1 cellular context compared by ENCODE assay signal in the genomic region with DNA sequence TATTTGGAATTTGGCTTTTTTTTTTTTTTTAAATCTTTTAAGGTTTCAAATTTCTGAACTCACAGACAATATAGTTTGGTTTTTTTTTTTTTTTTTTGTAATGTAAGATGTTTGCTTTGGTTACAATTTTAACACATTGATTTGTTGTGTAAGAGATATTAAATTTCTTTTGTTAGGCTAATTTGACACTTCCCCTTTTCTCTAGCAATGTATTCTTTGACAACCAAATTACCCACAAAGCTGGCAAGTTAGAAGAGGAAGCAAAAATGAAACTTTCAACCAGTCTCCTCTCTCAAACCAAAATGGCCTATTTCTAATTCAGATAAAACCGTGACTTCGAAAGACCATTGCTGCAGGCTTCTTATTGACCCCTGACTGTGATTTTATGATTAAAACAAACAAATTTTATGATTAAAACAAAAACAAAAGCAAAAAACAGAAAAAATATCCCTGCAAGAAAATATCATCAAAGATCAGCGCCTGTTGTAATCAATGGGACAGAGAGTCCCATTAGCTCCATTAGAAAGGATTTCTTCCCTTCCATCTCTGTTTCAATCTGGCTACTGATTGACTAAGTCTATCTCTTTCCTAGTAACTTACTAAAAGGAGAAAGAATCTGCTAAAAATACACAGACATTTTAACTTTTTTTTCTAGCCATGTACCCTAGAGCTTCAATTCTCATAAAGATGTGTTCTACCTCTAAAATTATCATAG.
TF ChIP-seq lines count a peak whose summit lies in the region.

No MANE protein-coding gene starts in this region.

TF ChIP-seq in GM23338, 12 proteins besides CTCF, POLR2A, EP300 and RAD21 (continued from another document):
- TF ChIP-seq, protein P1, sequence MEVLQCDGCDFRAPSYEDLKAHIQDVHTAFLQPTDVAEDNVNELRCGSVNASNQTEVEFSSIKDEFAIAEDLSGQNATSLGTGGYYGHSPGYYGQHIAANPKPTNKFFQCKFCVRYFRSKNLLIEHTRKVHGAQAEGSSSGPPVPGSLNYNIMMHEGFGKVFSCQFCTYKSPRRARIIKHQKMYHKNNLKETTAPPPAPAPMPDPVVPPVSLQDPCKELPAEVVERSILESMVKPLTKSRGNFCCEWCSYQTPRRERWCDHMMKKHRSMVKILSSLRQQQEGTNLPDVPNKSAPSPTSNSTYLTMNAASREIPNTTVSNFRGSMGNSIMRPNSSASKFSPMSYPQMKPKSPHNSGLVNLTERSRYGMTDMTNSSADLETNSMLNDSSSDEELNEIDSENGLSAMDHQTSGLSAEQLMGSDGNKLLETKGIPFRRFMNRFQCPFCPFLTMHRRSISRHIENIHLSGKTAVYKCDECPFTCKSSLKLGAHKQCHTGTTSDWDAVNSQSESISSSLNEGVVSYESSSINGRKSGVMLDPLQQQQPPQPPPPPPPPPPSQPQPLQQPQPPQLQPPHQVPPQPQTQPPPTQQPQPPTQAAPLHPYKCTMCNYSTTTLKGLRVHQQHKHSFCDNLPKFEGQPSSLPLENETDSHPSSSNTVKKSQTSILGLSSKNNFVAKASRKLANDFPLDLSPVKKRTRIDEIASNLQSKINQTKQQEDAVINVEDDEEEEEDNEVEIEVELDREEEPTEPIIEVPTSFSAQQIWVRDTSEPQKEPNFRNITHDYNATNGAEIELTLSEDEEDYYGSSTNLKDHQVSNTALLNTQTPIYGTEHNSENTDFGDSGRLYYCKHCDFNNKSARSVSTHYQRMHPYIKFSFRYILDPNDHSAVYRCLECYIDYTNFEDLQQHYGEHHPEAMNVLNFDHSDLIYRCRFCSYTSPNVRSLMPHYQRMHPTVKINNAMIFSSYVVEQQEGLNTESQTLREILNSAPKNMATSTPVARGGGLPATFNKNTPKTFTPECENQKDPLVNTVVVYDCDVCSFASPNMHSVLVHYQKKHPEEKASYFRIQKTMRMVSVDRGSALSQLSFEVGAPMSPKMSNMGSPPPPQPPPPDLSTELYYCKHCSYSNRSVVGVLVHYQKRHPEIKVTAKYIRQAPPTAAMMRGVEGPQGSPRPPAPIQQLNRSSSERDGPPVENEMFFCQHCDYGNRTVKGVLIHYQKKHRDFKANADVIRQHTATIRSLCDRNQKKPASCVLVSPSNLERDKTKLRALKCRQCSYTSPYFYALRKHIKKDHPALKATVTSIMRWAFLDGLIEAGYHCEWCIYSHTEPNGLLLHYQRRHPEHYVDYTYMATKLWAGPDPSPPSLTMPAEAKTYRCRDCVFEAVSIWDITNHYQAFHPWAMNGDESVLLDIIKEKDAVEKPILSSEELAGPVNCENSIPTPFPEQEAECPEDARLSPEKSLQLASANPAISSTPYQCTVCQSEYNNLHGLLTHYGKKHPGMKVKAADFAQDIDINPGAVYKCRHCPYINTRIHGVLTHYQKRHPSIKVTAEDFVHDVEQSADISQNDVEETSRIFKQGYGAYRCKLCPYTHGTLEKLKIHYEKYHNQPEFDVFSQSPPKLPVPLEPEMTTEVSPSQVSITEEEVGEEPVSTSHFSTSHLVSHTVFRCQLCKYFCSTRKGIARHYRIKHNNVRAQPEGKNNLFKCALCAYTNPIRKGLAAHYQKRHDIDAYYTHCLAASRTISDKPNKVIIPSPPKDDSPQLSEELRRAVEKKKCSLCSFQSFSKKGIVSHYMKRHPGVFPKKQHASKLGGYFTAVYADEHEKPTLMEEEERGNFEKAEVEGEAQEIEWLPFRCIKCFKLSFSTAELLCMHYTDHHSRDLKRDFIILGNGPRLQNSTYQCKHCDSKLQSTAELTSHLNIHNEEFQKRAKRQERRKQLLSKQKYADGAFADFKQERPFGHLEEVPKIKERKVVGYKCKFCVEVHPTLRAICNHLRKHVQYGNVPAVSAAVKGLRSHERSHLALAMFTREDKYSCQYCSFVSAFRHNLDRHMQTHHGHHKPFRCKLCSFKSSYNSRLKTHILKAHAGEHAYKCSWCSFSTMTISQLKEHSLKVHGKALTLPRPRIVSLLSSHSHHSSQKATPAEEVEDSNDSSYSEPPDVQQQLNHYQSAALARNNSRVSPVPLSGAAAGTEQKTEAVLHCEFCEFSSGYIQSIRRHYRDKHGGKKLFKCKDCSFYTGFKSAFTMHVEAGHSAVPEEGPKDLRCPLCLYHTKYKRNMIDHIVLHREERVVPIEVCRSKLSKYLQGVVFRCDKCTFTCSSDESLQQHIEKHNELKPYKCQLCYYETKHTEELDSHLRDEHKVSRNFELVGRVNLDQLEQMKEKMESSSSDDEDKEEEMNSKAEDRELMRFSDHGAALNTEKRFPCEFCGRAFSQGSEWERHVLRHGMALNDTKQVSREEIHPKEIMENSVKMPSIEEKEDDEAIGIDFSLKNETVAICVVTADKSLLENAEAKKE (CRISPR knock-in tag; IDR thresholded peaks at IDR 0.05), result no peak
- no peak for TF ChIP-seq POLR2AphosphoS5 (IDR thresholded peaks at IDR 0.05; ENCODE audit: low read depth)
- TF ChIP-seq ZNF331 (CRISPR knock-in tag; IDR thresholded peaks at IDR 0.05; ENCODE audit: low read depth), result no peak
